In the genomic region with DNA sequence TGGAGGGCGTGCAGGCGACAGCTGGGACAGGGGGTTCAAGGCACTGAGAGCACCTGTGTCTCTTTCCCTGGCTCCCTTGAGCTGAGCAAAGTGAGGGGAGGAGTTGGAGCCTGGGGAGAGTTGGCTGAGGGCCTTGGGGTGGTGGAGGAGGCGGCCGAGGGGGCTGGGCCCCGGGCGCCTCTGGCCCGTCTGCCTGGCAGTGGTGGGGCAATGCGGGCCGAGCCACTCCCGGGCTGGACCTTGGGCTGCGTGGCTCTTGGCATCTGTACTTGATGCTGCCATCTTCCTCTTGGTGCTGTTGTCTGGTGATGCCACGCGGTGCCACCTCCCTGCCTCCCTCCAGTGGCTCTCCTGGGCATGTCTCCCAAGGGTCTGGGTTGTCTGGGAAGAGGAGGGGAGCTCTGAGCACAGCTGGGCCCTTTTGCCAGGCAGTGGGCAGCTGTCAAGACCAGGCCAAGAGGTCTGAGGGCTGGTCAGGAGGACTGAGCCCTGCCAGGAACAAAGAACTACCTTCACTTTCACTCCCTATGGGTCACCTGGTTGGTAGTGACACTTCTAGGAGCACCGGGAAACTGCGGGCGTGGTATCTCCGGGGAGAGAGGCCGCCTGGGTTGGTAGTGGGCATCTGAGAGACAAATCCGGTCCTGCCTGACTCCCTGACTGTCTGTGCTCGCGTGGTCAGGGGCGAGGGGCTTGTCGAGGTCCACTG, we compare ENCODE assay signal across 1 cellular context.
A peak's percentile ranks its signal among the peaks of the same experiment; 100 is the strongest.
TF ChIP-seq lines count a peak whose summit lies in the region.

No MANE protein-coding gene starts in this region.

TF ChIP-seq in SK-N-SH, 30 proteins besides CTCF, POLR2A, EP300 and RAD21:
- TF ChIP-seq MEF2A (IDR thresholded peaks at IDR 0.05; ENCODE audit: borderline replicate concordance, low read depth), result no peak
- TF ChIP-seq SMC3 (IDR thresholded peaks at IDR 0.05; ENCODE audit: low read depth, low read length), result peak; percentile 18; the same call in 1 of the 2 replicates
TF ChIP-seq in SK-N-SH: peak in this region for 1.
